Comparison of ENCODE assay signal across 1 cellular context in the genomic region with DNA sequence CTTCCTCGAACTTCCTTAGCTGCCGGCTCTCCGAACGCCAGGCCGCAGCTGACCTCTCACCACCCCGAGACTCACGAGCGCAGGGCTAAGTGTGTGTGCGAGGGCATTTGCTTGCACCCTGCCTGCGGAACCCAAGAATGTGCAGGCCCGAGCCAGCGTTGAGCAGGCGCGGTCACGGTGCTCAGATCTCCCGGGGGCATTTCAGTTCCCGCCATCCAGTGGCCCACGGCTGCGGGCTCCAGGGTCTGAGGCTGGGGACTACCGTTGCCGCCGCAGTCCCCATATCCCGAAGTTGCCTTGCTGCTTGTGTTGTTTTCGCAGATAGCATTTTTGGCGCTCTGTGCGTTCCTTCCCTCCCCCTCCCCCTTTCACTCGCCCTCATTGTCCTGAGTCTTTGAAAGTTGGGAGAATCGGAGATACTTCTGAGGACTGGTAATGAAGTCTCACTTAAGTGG.
A peak's percentile ranks its signal among the peaks of the same experiment; 100 is the strongest.
TF ChIP-seq lines count a peak whose summit lies in the region.

No MANE protein-coding gene starts in this region.

TF ChIP-seq in GM23338, 12 proteins besides CTCF, POLR2A, EP300 and RAD21 (continued from another document):
- TF ChIP-seq, protein P1, sequence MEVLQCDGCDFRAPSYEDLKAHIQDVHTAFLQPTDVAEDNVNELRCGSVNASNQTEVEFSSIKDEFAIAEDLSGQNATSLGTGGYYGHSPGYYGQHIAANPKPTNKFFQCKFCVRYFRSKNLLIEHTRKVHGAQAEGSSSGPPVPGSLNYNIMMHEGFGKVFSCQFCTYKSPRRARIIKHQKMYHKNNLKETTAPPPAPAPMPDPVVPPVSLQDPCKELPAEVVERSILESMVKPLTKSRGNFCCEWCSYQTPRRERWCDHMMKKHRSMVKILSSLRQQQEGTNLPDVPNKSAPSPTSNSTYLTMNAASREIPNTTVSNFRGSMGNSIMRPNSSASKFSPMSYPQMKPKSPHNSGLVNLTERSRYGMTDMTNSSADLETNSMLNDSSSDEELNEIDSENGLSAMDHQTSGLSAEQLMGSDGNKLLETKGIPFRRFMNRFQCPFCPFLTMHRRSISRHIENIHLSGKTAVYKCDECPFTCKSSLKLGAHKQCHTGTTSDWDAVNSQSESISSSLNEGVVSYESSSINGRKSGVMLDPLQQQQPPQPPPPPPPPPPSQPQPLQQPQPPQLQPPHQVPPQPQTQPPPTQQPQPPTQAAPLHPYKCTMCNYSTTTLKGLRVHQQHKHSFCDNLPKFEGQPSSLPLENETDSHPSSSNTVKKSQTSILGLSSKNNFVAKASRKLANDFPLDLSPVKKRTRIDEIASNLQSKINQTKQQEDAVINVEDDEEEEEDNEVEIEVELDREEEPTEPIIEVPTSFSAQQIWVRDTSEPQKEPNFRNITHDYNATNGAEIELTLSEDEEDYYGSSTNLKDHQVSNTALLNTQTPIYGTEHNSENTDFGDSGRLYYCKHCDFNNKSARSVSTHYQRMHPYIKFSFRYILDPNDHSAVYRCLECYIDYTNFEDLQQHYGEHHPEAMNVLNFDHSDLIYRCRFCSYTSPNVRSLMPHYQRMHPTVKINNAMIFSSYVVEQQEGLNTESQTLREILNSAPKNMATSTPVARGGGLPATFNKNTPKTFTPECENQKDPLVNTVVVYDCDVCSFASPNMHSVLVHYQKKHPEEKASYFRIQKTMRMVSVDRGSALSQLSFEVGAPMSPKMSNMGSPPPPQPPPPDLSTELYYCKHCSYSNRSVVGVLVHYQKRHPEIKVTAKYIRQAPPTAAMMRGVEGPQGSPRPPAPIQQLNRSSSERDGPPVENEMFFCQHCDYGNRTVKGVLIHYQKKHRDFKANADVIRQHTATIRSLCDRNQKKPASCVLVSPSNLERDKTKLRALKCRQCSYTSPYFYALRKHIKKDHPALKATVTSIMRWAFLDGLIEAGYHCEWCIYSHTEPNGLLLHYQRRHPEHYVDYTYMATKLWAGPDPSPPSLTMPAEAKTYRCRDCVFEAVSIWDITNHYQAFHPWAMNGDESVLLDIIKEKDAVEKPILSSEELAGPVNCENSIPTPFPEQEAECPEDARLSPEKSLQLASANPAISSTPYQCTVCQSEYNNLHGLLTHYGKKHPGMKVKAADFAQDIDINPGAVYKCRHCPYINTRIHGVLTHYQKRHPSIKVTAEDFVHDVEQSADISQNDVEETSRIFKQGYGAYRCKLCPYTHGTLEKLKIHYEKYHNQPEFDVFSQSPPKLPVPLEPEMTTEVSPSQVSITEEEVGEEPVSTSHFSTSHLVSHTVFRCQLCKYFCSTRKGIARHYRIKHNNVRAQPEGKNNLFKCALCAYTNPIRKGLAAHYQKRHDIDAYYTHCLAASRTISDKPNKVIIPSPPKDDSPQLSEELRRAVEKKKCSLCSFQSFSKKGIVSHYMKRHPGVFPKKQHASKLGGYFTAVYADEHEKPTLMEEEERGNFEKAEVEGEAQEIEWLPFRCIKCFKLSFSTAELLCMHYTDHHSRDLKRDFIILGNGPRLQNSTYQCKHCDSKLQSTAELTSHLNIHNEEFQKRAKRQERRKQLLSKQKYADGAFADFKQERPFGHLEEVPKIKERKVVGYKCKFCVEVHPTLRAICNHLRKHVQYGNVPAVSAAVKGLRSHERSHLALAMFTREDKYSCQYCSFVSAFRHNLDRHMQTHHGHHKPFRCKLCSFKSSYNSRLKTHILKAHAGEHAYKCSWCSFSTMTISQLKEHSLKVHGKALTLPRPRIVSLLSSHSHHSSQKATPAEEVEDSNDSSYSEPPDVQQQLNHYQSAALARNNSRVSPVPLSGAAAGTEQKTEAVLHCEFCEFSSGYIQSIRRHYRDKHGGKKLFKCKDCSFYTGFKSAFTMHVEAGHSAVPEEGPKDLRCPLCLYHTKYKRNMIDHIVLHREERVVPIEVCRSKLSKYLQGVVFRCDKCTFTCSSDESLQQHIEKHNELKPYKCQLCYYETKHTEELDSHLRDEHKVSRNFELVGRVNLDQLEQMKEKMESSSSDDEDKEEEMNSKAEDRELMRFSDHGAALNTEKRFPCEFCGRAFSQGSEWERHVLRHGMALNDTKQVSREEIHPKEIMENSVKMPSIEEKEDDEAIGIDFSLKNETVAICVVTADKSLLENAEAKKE (CRISPR knock-in tag; IDR thresholded peaks at IDR 0.05): no peak
- TF ChIP-seq NANOG (IDR thresholded peaks at IDR 0.05; ENCODE audit: borderline replicate concordance): no peak
- peak; percentile 58 for TF ChIP-seq EZH2 (IDR thresholded peaks at IDR 0.05; ENCODE audit: low read depth, unreplicated experiment)
- peak; percentile 25; the same call in 1 of the 2 replicates for TF ChIP-seq POLR2AphosphoS5 (IDR thresholded peaks at IDR 0.05; ENCODE audit: low read depth)
